In the genomic region with DNA sequence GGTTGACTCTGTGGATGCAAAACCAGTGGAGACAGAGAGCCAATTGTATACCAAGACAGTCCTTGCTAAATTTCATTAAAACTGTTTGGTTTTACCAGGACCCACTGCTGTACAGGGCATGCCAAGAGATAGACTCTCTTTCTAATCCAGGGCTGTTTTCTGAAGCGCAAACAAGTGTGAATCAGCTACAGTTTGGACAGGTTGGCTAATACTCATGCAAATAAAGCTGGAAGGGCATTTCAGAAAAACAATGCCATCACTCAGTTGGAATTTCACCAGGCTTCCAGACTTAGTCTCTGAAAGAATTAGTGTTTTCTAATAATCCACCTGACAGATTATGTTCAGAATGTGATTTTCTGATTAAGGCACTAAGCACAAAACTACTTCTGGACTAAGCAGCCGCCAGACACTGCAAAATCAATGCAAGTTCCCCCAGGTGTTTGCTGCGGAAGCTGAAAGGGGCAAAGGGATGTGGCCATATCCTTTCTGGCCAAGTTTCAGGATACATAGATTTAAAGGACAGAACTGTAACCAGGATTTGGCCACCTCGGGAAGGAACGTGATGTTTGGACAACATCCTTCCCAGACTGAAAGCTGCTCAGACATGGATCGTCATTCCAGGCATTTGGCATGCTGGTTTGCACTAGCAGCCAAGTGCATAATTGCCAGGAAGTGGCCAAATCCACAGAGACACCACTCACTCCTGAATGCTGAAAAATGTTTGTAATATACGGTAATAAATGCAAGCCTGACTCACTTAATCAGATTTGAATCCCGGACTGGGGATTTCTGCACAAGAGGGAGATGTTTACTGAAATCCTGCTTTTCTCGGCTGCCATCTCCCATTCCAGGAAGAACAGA, we compare ENCODE assay signal across 11 cellular contexts. TPM values are rescaled to one million over a fixed set of nuclear protein-coding genes. Genes with fewer than 3 reads are reported as not detected.
A peak's percentile ranks its signal among the peaks of the same experiment; 100 is the strongest.
DNase-seq lines count a peak whose midpoint lies in the region; ATAC-seq, FAIRE-seq and TF ChIP-seq lines count a peak whose summit lies in the region.
"Had no signal": no experiment of that assay in that cellular context is flagged by ENCODE, and none has a peak within 500 bp of the region (broad histone marks: within the 10 kb centered on the region; RNA-seq: fewer than 3 reads in every experiment).

No MANE protein-coding gene starts in this region.

- FAIRE-seq in pancreas (lab: Jason Lieb, UNC), result no peak

- H3K36me3 ChIP-seq in BLaER1 (no peaks in the 10 kb centered on the region), RWPE2 (ENCODE audit: low read depth) (no peaks in the 10 kb centered on the region), pancreas (no peaks in the 10 kb centered on the region)
- H3K36me3 ChIP-seq in effector memory CD4-positive, alpha-beta T cell (ENCODE audit: control insufficient read depth, insufficient read depth, low read length), result no peaks in the 10 kb centered on the region
- H3K36me3 ChIP-seq: cardiac muscle cell had no signal

- no peaks in the 10 kb centered on the region for H3K36me3 Mint-ChIP-seq in activated T-cell treated with anti-CD3 and anti-CD28 coated beads, Interleukin-2, amount 50 U/mL, for 4 hours (ENCODE audit: insufficient read depth)

- H3K4me3 ChIP-seq in BLaER1 (no peak overlapping the region), RWPE2 (ENCODE audit: severe bottlenecking) (no peak overlapping the region), fibroblast of mammary gland (ENCODE audit: control insufficient read depth, low read depth, low read length) (no peak overlapping the region), pancreas (no peak overlapping the region)
- H3K4me3 ChIP-seq in effector memory CD4-positive, alpha-beta T cell (ENCODE audit: insufficient read depth, low read depth, low read length, poor library complexity, severe bottlenecking), result no peak overlapping the region
- H3K4me3 ChIP-seq: cardiac muscle cell had no signal

- H3K27ac ChIP-seq in BLaER1, result no peak overlapping the region
- H3K27ac ChIP-seq in RWPE2 (ENCODE audit: poor library complexity, severe bottlenecking), result peak overlapping the region; percentile 68
- peak overlapping the region in 3 of 4 donors; percentile 13 to 75 (median 36) for H3K27ac ChIP-seq in pancreas
- H3K27ac ChIP-seq in effector memory CD4-positive, alpha-beta T cell (ENCODE audit: insufficient read depth, low read length, poor library complexity, severe bottlenecking), result no peak overlapping the region
- H3K27ac ChIP-seq: cardiac muscle cell had no signal

- 32 to 33% methylated on average over 9 of the region's 9 CpGs for WGBS in pancreas, 2 donors

- H4K20me1 ChIP-seq in BLaER1, result no peaks in the 10 kb centered on the region

- H3K27me3 ChIP-seq in BLaER1 (no peaks in the 10 kb centered on the region), RWPE2 (ENCODE audit: insufficient read depth, poor library complexity, severe bottlenecking) (no peaks in the 10 kb centered on the region), pancreas (no peaks in the 10 kb centered on the region)
- no peaks in the 10 kb centered on the region for H3K27me3 ChIP-seq in effector memory CD4-positive, alpha-beta T cell (replicated peaks; ENCODE audit: control insufficient read depth, insufficient read depth, low read length, poor library complexity, severe bottlenecking)
- H3K27me3 ChIP-seq: cardiac muscle cell had no signal

- no peak overlapping the region for H3K4me3 Mint-ChIP-seq in activated T-cell treated with anti-CD3 and anti-CD28 coated beads, Interleukin-2, amount 50 U/mL, for 4 hours
- H3K4me3 Mint-ChIP-seq: activated CD4-positive, alpha-beta memory T cell treated with anti-CD3 and anti-CD28 coated beads, Interleukin-2, amount 10 ng/mL, durations not matched to agents 7 days and 5 days; stimulated activated naive CD8-positive, alpha-beta T cell treated with anti-CD3 and anti-CD28 coated beads, Interleukin-15, amount 100 ng/mL, for 72 hours had no signal

- no peaks in the 10 kb centered on the region for H3K9me3 ChIP-seq in BLaER1
- H3K9me3 ChIP-seq in RWPE2 (ENCODE audit: severe bottlenecking), result no peaks in the 10 kb centered on the region
- H3K9me3 ChIP-seq in pancreas, result no peaks in the 10 kb centered on the region
- H3K9me3 ChIP-seq in effector memory CD4-positive, alpha-beta T cell (ENCODE audit: control insufficient read depth, low read length), result no peaks in the 10 kb centered on the region

- intact Hi-C loops in pancreas (cut with DNase I), result no loop called here

- DNase-seq in RWPE2 (ENCODE audit: low spot score), result no peak
- DNase-seq in fibroblast of mammary gland (ENCODE audit: low read depth), result peak; percentile 83
- DNase-seq in pancreas, result peak in 1 of 6 donors; percentile 20
- no peak for DNase-seq in activated T-cell treated with anti-CD3 and anti-CD28 coated beads, Interleukin-2, amount 50 U/mL, for 4 hours
- DNase-seq in SIG-M5 treated with dmso at 0.1 percent for 504 hours (lab: John Stamatoyannopoulos, UW; ENCODE audit: unreplicated experiment), result no peak
- DNase-seq in effector memory CD4-positive, alpha-beta T cell, result no peak
- DNase-seq in activated CD4-positive, alpha-beta T cell treated with anti-CD3 and anti-CD28 coated beads, Interleukin-2, amount 50 U/mL, for 1 hour, result no peak
- DNase-seq: activated CD4-positive, alpha-beta memory T cell treated with anti-CD3 and anti-CD28 coated beads, Interleukin-2, amount 10 ng/mL, durations not matched to agents 7 days and 5 days; stimulated activated naive CD8-positive, alpha-beta T cell treated with anti-CD3 and anti-CD28 coated beads, Interleukin-15, amount 100 ng/mL, for 72 hours had no signal

- peak overlapping the region; percentile 59; the same call in 1 of the 2 replicates for H3K4me2 ChIP-seq in BLaER1

- H3K9ac ChIP-seq in BLaER1, result no peak overlapping the region

- ATAC-seq in RWPE2 (ENCODE audit: low read depth) (peak; percentile 89), pancreas (peak; percentile 21 to 59 (median 50))
- ATAC-seq in activated T-cell treated with anti-CD3 and anti-CD28 coated beads, Interleukin-2, amount 50 U/mL, for 4 hours, result no peak
- ATAC-seq: stimulated activated naive CD8-positive, alpha-beta T cell treated with anti-CD3 and anti-CD28 coated beads, Interleukin-15, amount 100 ng/mL, for 72 hours had no signal

- peaks cover 20% of the 10 kb centered on the region for H3K4me1 ChIP-seq in BLaER1
- peaks cover 15% of the 10 kb centered on the region for H3K4me1 ChIP-seq in RWPE2 (ENCODE audit: insufficient read depth, poor library complexity, severe bottlenecking)
- peaks cover 0 to 14% (median 0%) of the 10 kb centered on the region in 3 donors for H3K4me1 ChIP-seq in pancreas
- no peaks in the 10 kb centered on the region for H3K4me1 ChIP-seq in effector memory CD4-positive, alpha-beta T cell (ENCODE audit: control insufficient read depth, insufficient read depth, low read length, poor library complexity, severe bottlenecking)

- no peaks in the 10 kb centered on the region for H3K4me1 Mint-ChIP-seq in activated T-cell treated with anti-CD3 and anti-CD28 coated beads, Interleukin-2, amount 50 U/mL, for 4 hours (ENCODE audit: low read depth)
- H3K4me1 Mint-ChIP-seq: activated CD4-positive, alpha-beta memory T cell treated with anti-CD3 and anti-CD28 coated beads, Interleukin-2, amount 10 ng/mL, durations not matched to agents 7 days and 5 days had no signal

- peaks cover 20% of the 10 kb centered on the region for H3K27me3 Mint-ChIP-seq in activated T-cell treated with anti-CD3 and anti-CD28 coated beads, Interleukin-2, amount 50 U/mL, for 4 hours (ENCODE audit: low read depth)

- no peaks in the 10 kb centered on the region for H3K9me3 Mint-ChIP-seq in activated T-cell treated with anti-CD3 and anti-CD28 coated beads, Interleukin-2, amount 50 U/mL, for 4 hours
- H3K9me3 Mint-ChIP-seq: activated CD4-positive, alpha-beta memory T cell treated with anti-CD3 and anti-CD28 coated beads, Interleukin-2, amount 10 ng/mL, durations not matched to agents 7 days and 5 days; stimulated activated naive CD8-positive, alpha-beta T cell treated with anti-CD3 and anti-CD28 coated beads, Interleukin-15, amount 100 ng/mL, for 72 hours had no signal

- TF ChIP-seq CTCF in RWPE2 (IDR thresholded peaks at IDR 0.05; ENCODE audit: poor library complexity, severe bottlenecking) (no peak), fibroblast of mammary gland (conservative IDR thresholded peaks at IDR 0.05; ENCODE audit: control insufficient read depth, insufficient read depth, low read depth, low read length) (no peak), pancreas (IDR thresholded peaks at IDR 0.05) (no peak)

RNA-seq across cellular contexts. Expression of a gene that starts 32.0 kb away (rescaled TPM):
- total RNA-seq in pancreas, result 1 to 10 TPM in 3 of 6 donors, under 1 TPM in 2, not detected in 1; 0.66 to 1.6 (median 1.1) TPM
- polyA plus RNA-seq in pancreas, result 1 to 10 TPM in 1 of 2 donors, under 1 TPM in 1; 0.61 to 1.0 TPM
- 10 to 100 TPM in 1 of 3 donors, 1 to 10 TPM in 2; 9.0 to 10.5 (median 9.8) TPM for total RNA-seq in activated T-cell treated with anti-CD3 and anti-CD28 coated beads, Interleukin-2, amount 50 U/mL, for 4 hours

Comparison
In these comparisons a context has a peak if more than half of its experiments do, and no peak if none do; other contexts are left out.
1. H3K27ac ChIP-seq: peak in RWPE2 (single experiment) and pancreas (3 of 4); none in BLaER1 (single experiment) and effector memory CD4-positive, alpha-beta T cell (single experiment).
2. ATAC-seq: peak in RWPE2 (single experiment) and pancreas (4 of 4); none in activated T-cell treated with anti-CD3 and anti-CD28 coated beads, Interleukin-2, amount 50 U/mL, for 4 hours (0 of 2).